ENCODE assay signal across 2 cellular contexts in genomic region chr20:49887251-49887827, GRCh38.
A peak's percentile ranks its signal among the peaks of the same experiment; 100 is the strongest.
TF ChIP-seq lines count a peak whose summit lies in the region.

No MANE protein-coding gene starts in this region.

TF ChIP-seq in IMR-90, 13 proteins besides CTCF, POLR2A, EP300 and RAD21:
- TF ChIP-seq RCOR1 (IDR thresholded peaks at IDR 0.05; ENCODE audit: insufficient replicate concordance, low read length) (no peak), BHLHE40 (IDR thresholded peaks at IDR 0.05; ENCODE audit: low read depth, low read length) (no peak), ELK1 (IDR thresholded peaks at IDR 0.05; ENCODE audit: borderline replicate concordance, low read depth, low read length) (no peak), SMC3 (IDR thresholded peaks at IDR 0.05; ENCODE audit: low read depth, low read length) (no peak), CEBPB (IDR thresholded peaks at IDR 0.05; ENCODE audit: low read depth, low read length) (no peak), RFX5 (IDR thresholded peaks at IDR 0.05; ENCODE audit: low read depth, low read length) (no peak), MXI1 (IDR thresholded peaks at IDR 0.05; ENCODE audit: borderline replicate concordance, low read depth, low read length) (no peak)

TF ChIP-seq in HepG2, 621 proteins besides CTCF, POLR2A, EP300 and RAD21:
- TF ChIP-seq ATF4 (CRISPR knock-in tag; IDR thresholded peaks at IDR 0.05) (no peak), ZFP91 (CRISPR knock-in tag; IDR thresholded peaks at IDR 0.05; ENCODE audit: borderline replicate concordance) (0 out of 2 replicates have a peak, but pooled peaks have one; percentile 6)
TF ChIP-seq in HepG2: peak in this region for 1.
